In genomic region chr1:27406354-27406665, GRCh38 we compare ENCODE assay signal across 11 cellular contexts. TPM values are rescaled to one million over a fixed set of nuclear protein-coding genes. Genes with fewer than 3 reads are reported as not detected.
DNase-seq lines count a peak whose midpoint lies in the region; ATAC-seq lines count a peak whose summit lies in the region.
"Had no signal": no experiment of that assay in that cellular context is flagged by ENCODE, and none has a peak within 500 bp of the region (broad histone marks: within the 10 kb centered on the region; RNA-seq: fewer than 3 reads in every experiment).

No MANE protein-coding gene starts in this region.

- peak overlapping the region; percentile 67 for H3K27ac Mint-ChIP-seq in stimulated activated naive CD8-positive, alpha-beta T cell treated with anti-CD3 and anti-CD28 coated beads, Interleukin-15, Interleukin-2, amounts not matched to agents 100 ng/mL and 50 ng/mL, for 24 hours

- H3K4me3 Mint-ChIP-seq in stimulated activated naive CD8-positive, alpha-beta T cell treated with anti-CD3 and anti-CD28 coated beads, Interleukin-15, Interleukin-2, amounts not matched to agents 100 ng/mL and 50 ng/mL, for 24 hours, result no peak overlapping the region

- H3K36me3 Mint-ChIP-seq in stimulated activated naive CD8-positive, alpha-beta T cell treated with anti-CD3 and anti-CD28 coated beads, Interleukin-15, Interleukin-2, amounts not matched to agents 100 ng/mL and 50 ng/mL, for 24 hours (ENCODE audit: low read depth), result peaks cover 14% of the 10 kb centered on the region

- H3K27me3 Mint-ChIP-seq in stimulated activated naive CD8-positive, alpha-beta T cell treated with anti-CD3 and anti-CD28 coated beads, Interleukin-15, Interleukin-2, amounts not matched to agents 100 ng/mL and 50 ng/mL, for 24 hours, result no peaks in the 10 kb centered on the region

- H3K4me1 Mint-ChIP-seq in stimulated activated naive CD8-positive, alpha-beta T cell treated with anti-CD3 and anti-CD28 coated beads, Interleukin-15, Interleukin-2, amounts not matched to agents 100 ng/mL and 50 ng/mL, for 24 hours (ENCODE audit: low read depth), result peaks cover 32% of the 10 kb centered on the region

- ATAC-seq in stimulated activated naive CD8-positive, alpha-beta T cell treated with anti-CD3 and anti-CD28 coated beads, Interleukin-15, Interleukin-2, amounts not matched to agents 100 U/mL and 50 U/mL, for 24 hours, result no peak
- peak; percentile 42 for ATAC-seq in esophagus mucosa

- H3K9me3 Mint-ChIP-seq in stimulated activated naive CD8-positive, alpha-beta T cell treated with anti-CD3 and anti-CD28 coated beads, Interleukin-15, Interleukin-2, amounts not matched to agents 100 ng/mL and 50 ng/mL, for 24 hours, result no peaks in the 10 kb centered on the region

- DNase-seq in stimulated activated naive CD8-positive, alpha-beta T cell treated with anti-CD3 and anti-CD28 coated beads, Interleukin-15, Interleukin-2, amounts not matched to agents 100 U/mL and 50 U/mL, for 24 hours, result no peak
- peak; percentile 72 for DNase-seq in pons (ENCODE audit: low spot score)
- no peak for DNase-seq in AG08396 (ENCODE audit: low spot score)
- DNase-seq in T-helper 2 cell, result no peak
- DNase-seq in A172 (ENCODE audit: low spot score), result no peak
- DNase-seq in AG20443 (ENCODE audit: low spot score), result no peak
- DNase-seq: activated naive CD4-positive, alpha-beta T cell treated with anti-CD3 and anti-CD28 coated beads, Interleukin-2, amount 50 U/mL, for 16 hours; NCI-H1694 had no signal

RNA-seq across cellular contexts. Expression of gene GPR3, which starts 13.9 kb away (rescaled TPM):
- total RNA-seq in esophagus mucosa, result 0.52 TPM
- total RNA-seq in A172 (2014; rRNA removed; shearing (Covaris generic)), result 0.05 and 0.50 TPM in 2 replicates

RNA-seq across cellular contexts. Expression of gene CD164L2, which starts 23.2 kb away (rescaled TPM):
- 12.2 TPM for total RNA-seq in esophagus mucosa
- not detected in 2 replicates for total RNA-seq in A172 (2014; rRNA removed; shearing (Covaris generic))
- total RNA-seq: pulmonary artery endothelial cell had no signal

RNA-seq across cellular contexts. Expression of gene FCN3, which starts 31.7 kb away (rescaled TPM):
- total RNA-seq in esophagus mucosa, result 2.4 TPM
- total RNA-seq in A172 (2014; rRNA removed; shearing (Covaris generic)), result not detected in 2 replicates

RNA-seq across cellular contexts. Expression of gene MAP3K6, which starts 39.5 kb away (rescaled TPM):
- 76.3 TPM for total RNA-seq in esophagus mucosa
- total RNA-seq in A172 (2014; rRNA removed; shearing (Covaris generic)), result 7.1 and 13.2 TPM in 2 replicates

Comparison
In these comparisons a context has a peak if more than half of its experiments do, and no peak if none do; other contexts are left out.
1. RNA of gene CD164L2, which starts 23.2 kb away (total RNA-seq): 12.2 TPM in esophagus mucosa (single experiment); not detected in A172; every median in the first group is over 10 times any median in the second.